9 cellular contexts compared by ENCODE assay signal in genomic region chr2:235594041-235594440, GRCh38.
DNase-seq lines count a peak whose midpoint lies in the region; ATAC-seq and TF ChIP-seq lines count a peak whose summit lies in the region.
"Had no signal": no experiment of that assay in that cellular context is flagged by ENCODE, and none has a peak within 500 bp of the region (broad histone marks: within the 10 kb centered on the region; RNA-seq: fewer than 3 reads in every experiment).

No MANE protein-coding gene starts in this region.

- H3K27me3 ChIP-seq in ovary: no peaks in the 10 kb centered on the region
- H3K27me3 ChIP-seq: neutrophil had no signal

- no peaks in the 10 kb centered on the region for H3K9me3 ChIP-seq in ovary
- H3K9me3 ChIP-seq: neutrophil had no signal

- TF ChIP-seq POLR2A in ovary (IDR thresholded peaks at IDR 0.05): no peak

- H3K27ac ChIP-seq in ovary: no peak overlapping the region
- H3K27ac ChIP-seq: neutrophil had no signal

- peak; percentile 53 for TF ChIP-seq CTCF in GM10248 (IDR thresholded peaks at IDR 0.05; ENCODE audit: control extremely low read depth, extremely low read depth, low read depth, missing control alignments)
- peak in 2 of 3 donors; percentile 55 to 56 for TF ChIP-seq CTCF in ovary (IDR thresholded peaks at IDR 0.05)

- no peaks in the 10 kb centered on the region for H3K36me3 ChIP-seq in ovary
- H3K36me3 ChIP-seq: neutrophil had no signal

- no peak for ATAC-seq in GM21390 (IDR thresholded peaks at IDR 0.05; ENCODE audit: unreplicated experiment)
- ATAC-seq in GM19467 (IDR thresholded peaks at IDR 0.05; ENCODE audit: unreplicated experiment): no peak

- POLR2A ChIA-PET in GM10248 (lab: Yijun Ruan, JAX): no interaction called here

- peaks cover 3% of the 10 kb centered on the region for H3K4me1 ChIP-seq in ovary (ENCODE audit: insufficient read depth)

- no peak for TF ChIP-seq EP300 in ovary (IDR thresholded peaks at IDR 0.05)

- intact Hi-C loops in ovary (cut with DNase I): loop anchor here (2.0 to 10.0 kb wide), 5 partner anchors 71 to 459 kb away; no protein-coding TSS in a partner anchor

- H3K4me3 ChIP-seq in ovary: no peak overlapping the region

- DNase-seq in GM10248 (ENCODE audit: extremely low spot score) (peak; percentile 49), NCI-H1105 treated with DMSO at 0.1 percent for 48 hours (lab: John Stamatoyannopoulos, UW) (peak; percentile 83), SIG-M5 (lab: John Stamatoyannopoulos, UW) (peak; percentile 62), fibroblast of gingiva (ENCODE audit: low read depth) (peak; percentile 83), ovary (no peak), ecto neural progenitor cell (ENCODE audit: low spot score) (no peak)

- whole genome bisulfite sequencing in ovary, 3 donors: 4 to 8% (median 5%) methylated on average over 3 of the region's 3 CpGs

- CTCF ChIA-PET in GM10248 (lab: Yijun Ruan, JAX): interaction anchor here (0.7 to 8.1 kb wide), 13 partner anchors 14 to 1039 kb away, joined by 3 to 76 read pairs (median 6); no protein-coding TSS in a partner anchor

Comparison
In these comparisons a context has a peak if more than half of its experiments do, and no peak if none do; other contexts are left out.
1. DNase-seq: peak in GM10248 (single experiment), NCI-H1105 treated with DMSO at 0.1 percent for 48 hours (single experiment), SIG-M5 (single experiment) and fibroblast of gingiva (single experiment); none in ovary (0 of 5) and ecto neural progenitor cell (single experiment).